In genomic region chr20:38129248-38129865, GRCh38 we compare ENCODE assay signal across 27 cellular contexts. TPM values are rescaled to one million over a fixed set of nuclear protein-coding genes. Genes with fewer than 3 reads are reported as not detected.
A peak's percentile ranks its signal among the peaks of the same experiment; 100 is the strongest.
DNase-seq lines count a peak whose midpoint lies in the region; ATAC-seq, FAIRE-seq and TF ChIP-seq lines count a peak whose summit lies in the region.
"Had no signal": no experiment of that assay in that cellular context is flagged by ENCODE, and none has a peak within 500 bp of the region (broad histone marks: within the 10 kb centered on the region; RNA-seq: fewer than 3 reads in every experiment).

No MANE protein-coding gene starts in this region.

- no peak for TF ChIP-seq CTCF in Caco-2 (IDR thresholded peaks at IDR 0.05; ENCODE audit: insufficient read depth in 1 of 2, low read depth in 1 of 2, low read length in 1 of 2, severe bottlenecking in 1 of 2, unreplicated experiment in 1 of 2)
- no peak for TF ChIP-seq CTCF in WTC11 (IDR thresholded peaks at IDR 0.05)

- no TSS peak for BruUV-seq in Caco-2 (replicated peaks; lab: Mats Ljungman, UMichigan)

- no peaks in the 10 kb centered on the region for H3K79me2 ChIP-seq in trophoblast cell (ENCODE audit: control insufficient read depth, insufficient read depth, low read length, poor library complexity)
- H3K79me2 ChIP-seq: hepatocyte had no signal

- H3K79me1 ChIP-seq in trophoblast cell (ENCODE audit: low read length), result peaks cover 36% of the 10 kb centered on the region

- H3K27ac Mint-ChIP-seq in Caco-2 (ENCODE audit: unreplicated experiment), result peak overlapping the region; percentile 33
- H3K27ac Mint-ChIP-seq in WTC11, result no peak overlapping the region
- H3K27ac Mint-ChIP-seq: activated naive CD8-positive, alpha-beta T cell treated with anti-CD3 and anti-CD28 coated beads for 36 hours; immature natural killer cell; T-helper 2 cell treated with Interferon-gamma antibody and Interleukin-4, amounts not matched to agents 5 μg/mL and 100 μg/mL, for 36 hours had no signal

- no peak overlapping the region for H3K4me3 Mint-ChIP-seq in Caco-2 (ENCODE audit: unreplicated experiment)
- H3K4me3 Mint-ChIP-seq in WTC11, result no peak overlapping the region
- H3K4me3 Mint-ChIP-seq: activated naive CD8-positive, alpha-beta T cell treated with anti-CD3 and anti-CD28 coated beads for 36 hours; immature natural killer cell; T-helper 2 cell treated with Interferon-gamma antibody and Interleukin-4, amounts not matched to agents 5 μg/mL and 100 μg/mL, for 36 hours had no signal

- H3K9me3 Mint-ChIP-seq in Caco-2 (ENCODE audit: unreplicated experiment), result no peaks in the 10 kb centered on the region
- H3K9me3 Mint-ChIP-seq in WTC11, result no peaks in the 10 kb centered on the region
- H3K9me3 Mint-ChIP-seq: activated naive CD8-positive, alpha-beta T cell treated with anti-CD3 and anti-CD28 coated beads for 36 hours; immature natural killer cell; T-helper 2 cell treated with Interferon-gamma antibody and Interleukin-4, amounts not matched to agents 5 μg/mL and 100 μg/mL, for 36 hours had no signal

- H4K8ac ChIP-seq in trophoblast cell (ENCODE audit: low read depth, low read length), result no peak overlapping the region

- H3K9ac ChIP-seq in trophoblast cell (ENCODE audit: low read length), result no peak overlapping the region

- H4K12ac ChIP-seq in trophoblast cell (ENCODE audit: low read depth, low read length), result no peak overlapping the region

- POLR2A ChIA-PET in Caco-2 (lab: Charles Lee) (no interaction called here), WTC11 (lab: Charles Lee) (no interaction called here)

- no peak overlapping the region for H3K4me3 ChIP-seq in Caco-2 (ENCODE audit: low read depth, low read length)
- no peak overlapping the region for H3K4me3 ChIP-seq in trophoblast cell (ENCODE audit: low read depth, low read length)
- H3K4me3 ChIP-seq: GM12878, hepatocyte, Peyer's patch, psoas muscle, skin epidermis had no signal

- H3K36me3 Mint-ChIP-seq in Caco-2 (ENCODE audit: insufficient read depth, unreplicated experiment), result no peaks in the 10 kb centered on the region
- H3K36me3 Mint-ChIP-seq in WTC11, result no peaks in the 10 kb centered on the region
- H3K36me3 Mint-ChIP-seq: activated naive CD8-positive, alpha-beta T cell treated with anti-CD3 and anti-CD28 coated beads for 36 hours; immature natural killer cell had no signal

- TF ChIP-seq POLR2A in GM12891 (IDR thresholded peaks at IDR 0.05; ENCODE audit: low read depth, low read length), result no peak

- no peak overlapping the region for H3K27ac ChIP-seq in trophoblast cell (ENCODE audit: low read depth, low read length)
- H3K27ac ChIP-seq: Peyer's patch, psoas muscle, skin epidermis, WERI-Rb-1 had no signal

- no peak overlapping the region for H3K4me2 ChIP-seq in trophoblast cell (ENCODE audit: low read length)
- H3K4me2 ChIP-seq: hepatocyte had no signal

- no peak overlapping the region for H4K91ac ChIP-seq in trophoblast cell (ENCODE audit: low read depth, low read length)

- peak overlapping the region; percentile 38 for H2AK5ac ChIP-seq in trophoblast cell (ENCODE audit: low read length)

- CTCF ChIA-PET in Caco-2 (lab: Charles Lee), result interaction anchor here (1.5 kb wide), 1 partner anchor 56 kb away, joined by 5 read pairs; no protein-coding TSS in a partner anchor
- CTCF ChIA-PET in WTC11 (lab: Charles Lee), result interaction anchor here (1.4 to 2.0 kb wide), 3 partner anchors 15 to 306 kb away, joined by 3 to 7 read pairs (median 3); partner anchors contain the start of gene SNHG17

- H2BK120ac ChIP-seq in trophoblast cell (ENCODE audit: insufficient read depth, low read length, poor library complexity), result peak overlapping the region; percentile 26

- WGBS in trophoblast cell (ENCODE audit: extremely low coverage, insufficient coverage, insufficient read length), result no CpG with 5 or more reads among the region's 6 CpGs

- no peak for FAIRE-seq in GM12891 (lab: Jason Lieb, UNC)
- FAIRE-seq: GM12878 had no signal

- H3K27me3 ChIP-seq in Caco-2 (replicated peaks; ENCODE audit: control insufficient read depth, insufficient read depth, low read length), result no peaks in the 10 kb centered on the region
- H3K27me3 ChIP-seq in trophoblast cell (ENCODE audit: insufficient read depth, low read length), result no peaks in the 10 kb centered on the region
- H3K27me3 ChIP-seq: hepatocyte, Peyer's patch had no signal

- peaks cover 33% of the 10 kb centered on the region for H3K4me1 ChIP-seq in Caco-2
- peaks cover 37 to 41% of the 10 kb centered on the region in 2 experiments for H3K4me1 ChIP-seq in trophoblast cell (ENCODE audit: control insufficient read depth in 1 of 2, insufficient read depth in 2 of 2, low read length in 2 of 2)

- no peaks in the 10 kb centered on the region for H3K36me3 ChIP-seq in Caco-2 (ENCODE audit: control insufficient read depth, insufficient read depth, low read length)
- H3K36me3 ChIP-seq in trophoblast cell (ENCODE audit: control insufficient read depth in 1 of 2, insufficient read depth in 2 of 2, low read length in 2 of 2), result peaks cover 35 to 44% of the 10 kb centered on the region in 2 experiments
- H3K36me3 ChIP-seq: WERI-Rb-1 had no signal

- H2AFZ ChIP-seq in trophoblast cell (ENCODE audit: insufficient read depth, low read length, poor library complexity), result no peak overlapping the region
- H2AFZ ChIP-seq: hepatocyte had no signal

- H3K4ac ChIP-seq in trophoblast cell (ENCODE audit: low read depth, low read length), result no peak overlapping the region

- peaks cover 40% of the 10 kb centered on the region for H3K4me1 Mint-ChIP-seq in Caco-2 (ENCODE audit: low read depth, unreplicated experiment)
- peaks cover 2% of the 10 kb centered on the region for H3K4me1 Mint-ChIP-seq in WTC11

- no peaks in the 10 kb centered on the region for H3K27me3 Mint-ChIP-seq in Caco-2 (ENCODE audit: insufficient read depth, unreplicated experiment)
- H3K27me3 Mint-ChIP-seq in WTC11 (ENCODE audit: low read depth), result no peaks in the 10 kb centered on the region

- intact Hi-C loops in Caco-2 (cut with micrococcal nuclease; ENCODE audit: unreplicated experiment), result no loop called here

- H3K18ac ChIP-seq in trophoblast cell (ENCODE audit: low read length), result no peak overlapping the region

- peak overlapping the region; percentile 46 for H2BK12ac ChIP-seq in trophoblast cell (ENCODE audit: low read length)

- H3K9me3 ChIP-seq in Caco-2, result no peaks in the 10 kb centered on the region
- no peaks in the 10 kb centered on the region for H3K9me3 ChIP-seq in trophoblast cell (ENCODE audit: insufficient read depth, low read depth, low read length)
- H3K9me3 ChIP-seq: Peyer's patch, psoas muscle had no signal

- H3K23ac ChIP-seq in trophoblast cell (ENCODE audit: low read length), result no peak overlapping the region

- DNase-seq in Caco-2 (peak in 1 of 2 experiments; percentile 43), WTC11 (ENCODE audit: low spot score) (peak; percentile 1), islet precursor cell (peak; percentile 44), trophoblast cell (no peak), ecto neural progenitor cell (ENCODE audit: low spot score) (no peak), SIG-M5 (lab: John Stamatoyannopoulos, UW) (no peak), MV-4-11 (lab: John Stamatoyannopoulos, UW) (no peak), GM12891 (ENCODE audit: insufficient read length, low spot score) (no peak)
- DNase-seq: ACHN; activated CD4-positive, alpha-beta T cell treated with anti-CD3 and anti-CD28 coated beads, Interleukin-2, amount 50 U/mL, for 1 hour; activated naive CD8-positive, alpha-beta T cell treated with anti-CD3 and anti-CD28 coated beads for 36 hours; C1 segment of cervical spinal cord; DND-41; effector CD4-positive, alpha-beta T cell; foreskin fibroblast; immature natural killer cell; Kasumi-1; NCI-H1694; NCI-H510A treated with DMSO at 0.1 percent for 48 hours; stimulated activated CD4-positive, alpha-beta T cell treated with anti-CD3 and anti-CD28 coated beads, Interleukin-1b, Interleukin-23, amount 100 ng/mL, for 48 hours; WERI-Rb-1 had no signal

- H3K14ac ChIP-seq in trophoblast cell (ENCODE audit: low read length), result no peak overlapping the region

- no peak for ATAC-seq in WTC11
- ATAC-seq: GM12878, psoas muscle had no signal

- H2BK5ac ChIP-seq in trophoblast cell (ENCODE audit: low read depth, low read length, poor library complexity), result no peak overlapping the region

TF ChIP-seq in WTC11, 78 proteins besides CTCF, POLR2A, EP300 and RAD21 (continues in another document):
- TF ChIP-seq, protein P1, sequence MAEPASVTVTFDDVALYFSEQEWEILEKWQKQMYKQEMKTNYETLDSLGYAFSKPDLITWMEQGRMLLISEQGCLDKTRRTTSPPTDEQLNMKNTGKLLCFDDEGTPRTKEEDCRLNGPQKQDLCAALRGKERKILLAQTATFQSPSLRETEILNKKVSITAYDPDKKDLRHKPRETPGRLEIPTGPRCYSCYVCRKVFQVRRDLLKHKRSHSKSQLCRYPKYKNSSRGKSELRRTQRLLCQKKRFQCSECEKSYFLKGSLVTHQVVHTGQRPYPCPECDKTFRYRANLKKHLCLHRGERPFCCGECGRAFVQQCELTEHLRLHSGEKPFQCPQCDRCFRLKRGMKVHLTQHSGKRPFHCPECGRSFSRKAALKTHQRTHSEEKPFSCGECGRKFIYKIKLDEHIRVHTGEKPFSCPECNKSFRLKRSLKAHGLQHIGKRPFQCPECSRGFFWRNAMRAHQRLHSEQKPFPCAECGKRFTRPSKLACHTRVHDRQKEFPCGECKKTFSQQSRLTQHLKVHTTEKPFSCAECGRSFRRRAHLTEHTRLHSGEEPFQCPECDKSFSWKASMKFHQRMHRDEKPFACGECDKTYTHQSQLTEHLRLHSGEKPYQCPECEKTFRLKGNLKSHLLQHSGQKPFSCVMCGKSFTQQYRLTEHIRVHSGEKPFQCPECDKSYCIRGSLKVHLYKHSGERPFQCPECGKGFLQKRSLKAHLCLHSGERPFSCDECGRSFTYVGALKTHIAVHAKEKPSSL (CRISPR knock-in tag; conservative IDR thresholded peaks at IDR 0.05), result no peak

TF ChIP-seq in GM12891, 5 proteins besides CTCF, POLR2A, EP300 and RAD21:
- no peak for TF ChIP-seq TAF1 (IDR thresholded peaks at IDR 0.05; ENCODE audit: low read depth, low read length)
- no peak for TF ChIP-seq PAX5 (IDR thresholded peaks at IDR 0.05; ENCODE audit: insufficient read depth, low read length, severe bottlenecking)
- TF ChIP-seq SPI1 (IDR thresholded peaks at IDR 0.05; ENCODE audit: low read depth, low read length), result no peak
- no peak for TF ChIP-seq POU2F2 (IDR thresholded peaks at IDR 0.05; ENCODE audit: low read depth, low read length)
- no peak for TF ChIP-seq POLR2AphosphoS5 (IDR thresholded peaks at IDR 0.05; ENCODE audit: low read depth, low read length)

RNA-seq across cellular contexts. Expression of gene TGM2, which starts 35.7 kb away (rescaled TPM):
- total RNA-seq in Caco-2 (2022), result 138 and 162 TPM in 2 replicates
- 1.5 to 2.1 TPM (median 1.8 TPM) in 3 replicates for total RNA-seq in WTC11 (2021)
- 330 and 332 TPM in 2 replicates for polyA plus RNA-seq in trophoblast cell (2013)
- polyA plus RNA-seq in GM12891 (2012; ENCODE audit: low read depth, missing spikeins), result 1.5 TPM
- total RNA-seq: activated naive CD8-positive, alpha-beta T cell treated with anti-CD3 and anti-CD28 coated beads for 36 hours had no signal
- polyA plus RNA-seq: immature natural killer cell had no signal

Comparison
In these comparisons a context has a peak if more than half of its experiments do, and no peak if none do; other contexts are left out.
1. DNase-seq: peak in WTC11 (single experiment) and islet precursor cell (single experiment); none in trophoblast cell (0 of 2), ecto neural progenitor cell (single experiment), SIG-M5 (single experiment), MV-4-11 (single experiment) and GM12891 (single experiment).
2. RNA of gene TGM2, which starts 35.7 kb away (total RNA-seq): 138 to 162 TPM in Caco-2; 1.5 to 2.1 TPM in WTC11; every median in the first group is over 10 times any median in the second.